8 cellular contexts compared by ENCODE assay signal in genomic region chr2:231364961-231365810, GRCh38. TPM values are rescaled to one million over a fixed set of nuclear protein-coding genes. Genes with fewer than 3 reads are reported as not detected.
DNase-seq lines count a peak whose midpoint lies in the region; ATAC-seq and TF ChIP-seq lines count a peak whose summit lies in the region.

No MANE protein-coding gene starts in this region.

- no peaks in the 10 kb centered on the region for H3K9me3 ChIP-seq in CD8-positive, alpha-beta memory T cell (ENCODE audit: low read length)

- H3K4me1 ChIP-seq in CD8-positive, alpha-beta memory T cell (ENCODE audit: insufficient read depth, low read length) = no peaks in the 10 kb centered on the region

- CTCF ChIA-PET in activated CD8-positive, alpha-beta T cell treated with anti-CD3 and anti-CD28 coated beads for 36 hours (lab: Charles Lee) = no interaction called here
- CTCF ChIA-PET in CD8-positive, alpha-beta memory T cell (lab: Charles Lee) = no interaction called here

- H3K36me3 ChIP-seq in CD8-positive, alpha-beta memory T cell (ENCODE audit: insufficient read depth, low read length) = no peaks in the 10 kb centered on the region

- DNase-seq in DMS53 (lab: John Stamatoyannopoulos, UW) (peak; percentile 94), NCI-H510A treated with DMSO at 0.1 percent for 48 hours (lab: John Stamatoyannopoulos, UW) (peak; percentile 91), mesothelial cell of epicardium (ENCODE audit: low spot score in 2 of 2, unreplicated experiment in 2 of 2) (no peak)
- no peak for DNase-seq in activated CD8-positive, alpha-beta T cell treated with anti-CD3 and anti-CD28 coated beads for 36 hours
- DNase-seq in CD8-positive, alpha-beta memory T cell = no peak

- no peaks in the 10 kb centered on the region for H3K9me3 Mint-ChIP-seq in dendritic cell treated with granulocyte-macrophage colony-stimulating factor and Interleukin-4, amounts not matched to agents 40 ng/mL and 50 ng/mL, for 4 days
- no peaks in the 10 kb centered on the region for H3K9me3 Mint-ChIP-seq in mesothelial cell of epicardium
- H3K9me3 Mint-ChIP-seq in activated CD8-positive, alpha-beta T cell treated with anti-CD3 and anti-CD28 coated beads for 36 hours = no peaks in the 10 kb centered on the region
- H3K9me3 Mint-ChIP-seq in CD8-positive, alpha-beta memory T cell = no peaks in the 10 kb centered on the region

- H3K27me3 ChIP-seq in CD8-positive, alpha-beta memory T cell (ENCODE audit: insufficient read depth, low read length, poor library complexity, severe bottlenecking) = no peaks in the 10 kb centered on the region

- ATAC-seq in HG02642 (IDR thresholded peaks at IDR 0.05; ENCODE audit: poor library complexity, unreplicated experiment) = no peak
- no peak for ATAC-seq in HG03460 (IDR thresholded peaks at IDR 0.05; ENCODE audit: unreplicated experiment)
- no peak for ATAC-seq in activated CD8-positive, alpha-beta T cell treated with anti-CD3 and anti-CD28 coated beads for 36 hours

- H3K4me3 ChIP-seq in CD8-positive, alpha-beta memory T cell (ENCODE audit: low read length) = no peak overlapping the region

- no peaks in the 10 kb centered on the region for H3K27me3 Mint-ChIP-seq in dendritic cell treated with granulocyte-macrophage colony-stimulating factor and Interleukin-4, amounts not matched to agents 40 ng/mL and 50 ng/mL, for 4 days
- H3K27me3 Mint-ChIP-seq in mesothelial cell of epicardium (ENCODE audit: low read depth) = no peaks in the 10 kb centered on the region
- no peaks in the 10 kb centered on the region for H3K27me3 Mint-ChIP-seq in activated CD8-positive, alpha-beta T cell treated with anti-CD3 and anti-CD28 coated beads for 36 hours
- peaks cover 0 to 2% of the 10 kb centered on the region in 2 donors for H3K27me3 Mint-ChIP-seq in CD8-positive, alpha-beta memory T cell

- no peak for TF ChIP-seq CTCF in mesothelial cell of epicardium (IDR thresholded peaks at IDR 0.05; ENCODE audit: unreplicated experiment)
- no peak for TF ChIP-seq CTCF in activated CD8-positive, alpha-beta T cell treated with anti-CD3 and anti-CD28 coated beads for 36 hours (IDR thresholded peaks at IDR 0.05)

- POLR2A ChIA-PET in activated CD8-positive, alpha-beta T cell treated with anti-CD3 and anti-CD28 coated beads for 36 hours (lab: Charles Lee) = no interaction called here
- POLR2A ChIA-PET in CD8-positive, alpha-beta memory T cell (lab: Charles Lee) = no interaction called here

- intact Hi-C loops in dendritic cell treated with granulocyte-macrophage colony-stimulating factor and Interleukin-4, amounts not matched to agents 40 ng/mL and 50 ng/mL, for 4 days (cut with micrococcal nuclease) = loop anchor here (5.0 kb wide), 1 partner anchor 43 kb away; no protein-coding TSS in a partner anchor
- intact Hi-C loops in activated CD8-positive, alpha-beta T cell treated with anti-CD3 and anti-CD28 coated beads for 36 hours (cut with micrococcal nuclease) = no loop called here

- no peak overlapping the region for H3K27ac ChIP-seq in CD8-positive, alpha-beta memory T cell (ENCODE audit: low read depth, low read length)

- peaks cover 44% of the 10 kb centered on the region for H3K4me1 Mint-ChIP-seq in dendritic cell treated with granulocyte-macrophage colony-stimulating factor and Interleukin-4, amounts not matched to agents 40 ng/mL and 50 ng/mL, for 4 days (ENCODE audit: low read depth)
- H3K4me1 Mint-ChIP-seq in mesothelial cell of epicardium = peaks cover 7% of the 10 kb centered on the region
- peaks cover 7% of the 10 kb centered on the region for H3K4me1 Mint-ChIP-seq in activated CD8-positive, alpha-beta T cell treated with anti-CD3 and anti-CD28 coated beads for 36 hours (ENCODE audit: low read depth)
- H3K4me1 Mint-ChIP-seq in CD8-positive, alpha-beta memory T cell = peaks cover 11 to 18% (median 16%) of the 10 kb centered on the region in 3 donors

- no peaks in the 10 kb centered on the region for H3K36me3 Mint-ChIP-seq in dendritic cell treated with granulocyte-macrophage colony-stimulating factor and Interleukin-4, amounts not matched to agents 40 ng/mL and 50 ng/mL, for 4 days (ENCODE audit: low read depth)
- peaks cover 11% of the 10 kb centered on the region for H3K36me3 Mint-ChIP-seq in mesothelial cell of epicardium
- no peaks in the 10 kb centered on the region for H3K36me3 Mint-ChIP-seq in activated CD8-positive, alpha-beta T cell treated with anti-CD3 and anti-CD28 coated beads for 36 hours (ENCODE audit: low read depth)
- no peaks in the 10 kb centered on the region for H3K36me3 Mint-ChIP-seq in CD8-positive, alpha-beta memory T cell

- H3K27ac Mint-ChIP-seq in dendritic cell treated with granulocyte-macrophage colony-stimulating factor and Interleukin-4, amounts not matched to agents 40 ng/mL and 50 ng/mL, for 4 days = peak overlapping the region; percentile 60
- H3K27ac Mint-ChIP-seq in mesothelial cell of epicardium = peak overlapping the region; percentile 41
- no peak overlapping the region for H3K27ac Mint-ChIP-seq in activated CD8-positive, alpha-beta T cell treated with anti-CD3 and anti-CD28 coated beads for 36 hours
- H3K27ac Mint-ChIP-seq in CD8-positive, alpha-beta memory T cell = no peak overlapping the region

- no peak overlapping the region for H3K4me3 Mint-ChIP-seq in dendritic cell treated with granulocyte-macrophage colony-stimulating factor and Interleukin-4, amounts not matched to agents 40 ng/mL and 50 ng/mL, for 4 days
- H3K4me3 Mint-ChIP-seq in mesothelial cell of epicardium = no peak overlapping the region
- H3K4me3 Mint-ChIP-seq in activated CD8-positive, alpha-beta T cell treated with anti-CD3 and anti-CD28 coated beads for 36 hours = no peak overlapping the region
- H3K4me3 Mint-ChIP-seq in CD8-positive, alpha-beta memory T cell = no peak overlapping the region

RNA-seq across cellular contexts. Expression of gene B3GNT7, which starts 30.3 kb away (rescaled TPM):
- total RNA-seq in mesothelial cell of epicardium = 5.2 to 7.0 TPM (median 5.6 TPM) in 3 replicates
- total RNA-seq in activated CD8-positive, alpha-beta T cell treated with anti-CD3 and anti-CD28 coated beads for 36 hours = under 1 TPM in 1 of 2 experiments, not detected in 1; 0.29 TPM
- total RNA-seq in CD8-positive, alpha-beta memory T cell = under 1 TPM; 0.13 to 0.16 TPM
- polyA plus RNA-seq in CD8-positive, alpha-beta memory T cell = 0.14 TPM

Comparison
In these comparisons a context has a peak if more than half of its experiments do, and no peak if none do; other contexts are left out.
1. DNase-seq: peak in DMS53 (single experiment) and NCI-H510A treated with DMSO at 0.1 percent for 48 hours (single experiment); none in mesothelial cell of epicardium (0 of 2), activated CD8-positive, alpha-beta T cell treated with anti-CD3 and anti-CD28 coated beads for 36 hours (single experiment) and CD8-positive, alpha-beta memory T cell (0 of 5).
2. H3K27ac Mint-ChIP-seq: peak in dendritic cell treated with granulocyte-macrophage colony-stimulating factor and Interleukin-4, amounts not matched to agents 40 ng/mL and 50 ng/mL, for 4 days (single experiment) and mesothelial cell of epicardium (single experiment); none in activated CD8-positive, alpha-beta T cell treated with anti-CD3 and anti-CD28 coated beads for 36 hours (single experiment) and CD8-positive, alpha-beta memory T cell (0 of 8).